In the genomic region with DNA sequence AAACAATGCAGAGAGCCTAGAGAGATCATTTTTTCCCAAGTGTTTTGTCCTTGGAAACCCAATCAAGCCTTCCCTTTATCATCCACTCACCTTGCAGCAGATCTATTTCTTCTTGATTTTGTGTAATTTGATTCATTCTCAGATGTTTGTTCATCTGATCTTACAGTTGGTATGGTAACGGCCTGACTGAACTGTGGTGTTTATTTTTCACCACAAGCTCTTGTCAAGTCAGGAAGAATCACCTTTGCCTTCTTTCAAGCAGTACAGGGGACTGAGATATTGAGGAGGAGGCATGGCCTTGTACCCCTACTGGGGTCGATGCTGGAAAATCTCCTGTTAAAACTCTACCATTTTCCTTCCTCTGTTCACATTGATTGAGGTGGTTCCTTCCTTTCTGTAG, we compare ENCODE assay signal across 20 cellular contexts.
DNase-seq lines count a peak whose midpoint lies in the region; ATAC-seq and TF ChIP-seq lines count a peak whose summit lies in the region.
"Had no signal": no experiment of that assay in that cellular context is flagged by ENCODE, and none has a peak within 500 bp of the region (broad histone marks: within the 10 kb centered on the region; RNA-seq: fewer than 3 reads in every experiment).

No MANE protein-coding gene starts in this region.

- intact Hi-C loops in body of pancreas (cut with DNase I), result no loop called here

- peaks cover 10% of the 10 kb centered on the region for H3K4me1 Mint-ChIP-seq in endothelial cell (ENCODE audit: unreplicated experiment)

- no peaks in the 10 kb centered on the region for H3K27me3 ChIP-seq in body of pancreas

- H3K4me3 Mint-ChIP-seq in endothelial cell (ENCODE audit: unreplicated experiment), result no peak overlapping the region
- H3K4me3 Mint-ChIP-seq: CD4-positive, alpha-beta memory T cell had no signal

- no peak for TF ChIP-seq POLR2A in body of pancreas (IDR thresholded peaks at IDR 0.05)

- H3K9me3 Mint-ChIP-seq in endothelial cell (ENCODE audit: unreplicated experiment), result no peaks in the 10 kb centered on the region

- no peaks in the 10 kb centered on the region for H3K4me1 ChIP-seq in body of pancreas
- H3K4me1 ChIP-seq: Caco-2 had no signal

- H3K27ac ChIP-seq in body of pancreas, result no peak overlapping the region

- TF ChIP-seq CTCF in endothelial cell (IDR thresholded peaks at IDR 0.05; ENCODE audit: unreplicated experiment), result no peak
- no peak for TF ChIP-seq CTCF in body of pancreas (IDR thresholded peaks at IDR 0.05)

- no peaks in the 10 kb centered on the region for H3K27me3 Mint-ChIP-seq in endothelial cell (ENCODE audit: unreplicated experiment)
- H3K27me3 Mint-ChIP-seq: CD4-positive, alpha-beta memory T cell had no signal

- 63 to 66% methylated on average over 2 of the region's 2 CpGs for WGBS in body of pancreas, 2 donors

- H3K36me3 Mint-ChIP-seq in endothelial cell (ENCODE audit: low read depth, unreplicated experiment), result no peaks in the 10 kb centered on the region
- H3K36me3 Mint-ChIP-seq: CD4-positive, alpha-beta memory T cell had no signal

- no peak for ATAC-seq in body of pancreas
- ATAC-seq: HCT116, Panc1, SK-N-SH treated with all-trans-retinoic acid at 6 μM for 48 hours had no signal

- H3K36me3 ChIP-seq in body of pancreas (replicated peaks in 1 of 2; ENCODE audit: insufficient read depth in 1 of 2, low read depth in 2 of 2), result no peaks in the 10 kb centered on the region

- no peak overlapping the region for H3K4me3 ChIP-seq in body of pancreas

- DNase-seq in NCI-H748 (lab: John Stamatoyannopoulos, UW; ENCODE audit: unreplicated experiment) (peak; percentile 3), NCI-H748 treated with DMSO at 0.1 percent for 48 hours (lab: John Stamatoyannopoulos, UW) (no peak), M059J (ENCODE audit: low read depth) (peak; percentile 55), iris pigment epithelial cell (ENCODE audit: low read depth) (peak; percentile 31), renal cortical epithelial cell (ENCODE audit: low read depth) (peak; percentile 57), endothelial cell (ENCODE audit: low spot score) (no peak), body of pancreas (no peak)
- DNase-seq: Caco-2; CD4-positive, alpha-beta memory T cell; DMS 273 treated with DMSO at 0.1 percent for 48 hours; KG1; NCI-H1105; NCI-H1694; NCI-H2081; NCI-H446; NCI-H526 treated with DMSO at 0.1 percent for 48 hours; NK-92 treated with Interleukin-12 subunit alpha and Interleukin-12 subunit beta, amount 100 ng/mL, for 24 hours had no signal

- no peak overlapping the region for H3K27ac Mint-ChIP-seq in endothelial cell (ENCODE audit: unreplicated experiment)

- H3K9me3 ChIP-seq in body of pancreas, result no peaks in the 10 kb centered on the region
- H3K9me3 ChIP-seq: Caco-2 had no signal

Comparison
In these comparisons a context has a peak if more than half of its experiments do, and no peak if none do; other contexts are left out.
1. DNase-seq: peak in NCI-H748 (single experiment), M059J (single experiment), iris pigment epithelial cell (single experiment) and renal cortical epithelial cell (single experiment); none in NCI-H748 treated with DMSO at 0.1 percent for 48 hours (single experiment), endothelial cell (single experiment) and body of pancreas (0 of 4).